In genomic region chr22:43980579-43980978, GRCh38 we compare ENCODE assay signal across 32 cellular contexts. TPM values are rescaled to one million over a fixed set of nuclear protein-coding genes. Genes with fewer than 3 reads are reported as not detected.
"Had no signal": no experiment of that assay in that cellular context is flagged by ENCODE, and none has a peak within 500 bp of the region (broad histone marks: within the 10 kb centered on the region; RNA-seq: fewer than 3 reads in every experiment).

No MANE protein-coding gene starts in this region.

- H3K27ac ChIP-seq: brain microvascular endothelial cell, coronary artery, esophagus muscularis mucosa, foreskin keratinocyte, gastrocnemius medialis, WERI-Rb-1 had no signal

- H3K9me3 Mint-ChIP-seq: activated B cell treated with CpG ODN at 0.5 μM for 24 hours; activated CD4-positive, alpha-beta memory T cell treated with anti-CD3 and anti-CD28 coated beads for 36 hours; activated T-helper 17 cell treated with anti-CD3 and anti-CD28 coated beads, Interleukin-2, amount 50 U/mL, for 72 hours; central memory CD8-positive, alpha-beta T cell; dendritic cell treated with granulocyte-macrophage colony-stimulating factor and Interleukin-4, amounts not matched to agents 40 ng/mL and 50 ng/mL, for 4 days; effector memory CD8-positive, alpha-beta T cell; T-helper 2 cell treated with Interferon-gamma antibody and Interleukin-4, amounts not matched to agents 5 μg/mL and 100 μg/mL, for 36 hours had no signal

- H3K4me3 ChIP-seq: coronary artery, esophagus muscularis mucosa, gastrocnemius medialis had no signal

- H3K27ac Mint-ChIP-seq: activated B cell treated with CpG ODN at 0.5 μM for 24 hours; activated CD4-positive, alpha-beta memory T cell treated with anti-CD3 and anti-CD28 coated beads for 36 hours; activated CD8-positive, alpha-beta memory T cell treated with anti-CD3 and anti-CD28 coated beads, Interleukin-2, amount 10 ng/mL, durations not matched to agents 7 days and 5 days; activated CD8-positive, alpha-beta T cell treated with anti-CD3 and anti-CD28 coated beads, Interleukin-2, amount 10 ng/mL, durations not matched to agents 7 days and 5 days; activated naive CD8-positive, alpha-beta T cell; activated T-helper 17 cell treated with anti-CD3 and anti-CD28 coated beads, Interleukin-2, amount 50 U/mL, for 72 hours; dendritic cell treated with granulocyte-macrophage colony-stimulating factor and Interleukin-4, amounts not matched to agents 40 ng/mL and 50 ng/mL, for 4 days; T-helper 17 cell; T-helper 2 cell treated with Interferon-gamma antibody and Interleukin-4, amounts not matched to agents 5 μg/mL and 100 μg/mL, for 36 hours had no signal

- H3K27me3 ChIP-seq: brain microvascular endothelial cell, esophagus muscularis mucosa, foreskin keratinocyte, gastrocnemius medialis had no signal

- H3K36me3 Mint-ChIP-seq: activated naive CD8-positive, alpha-beta T cell had no signal

- H3K4me1 ChIP-seq: esophagus muscularis mucosa, foreskin keratinocyte, gastrocnemius medialis had no signal

- H3K27me3 Mint-ChIP-seq: activated B cell treated with CpG ODN at 0.5 μM for 24 hours; activated CD4-positive, alpha-beta memory T cell treated with anti-CD3 and anti-CD28 coated beads for 36 hours; activated CD8-positive, alpha-beta memory T cell treated with anti-CD3 and anti-CD28 coated beads, Interleukin-2, amount 10 ng/mL, durations not matched to agents 7 days and 5 days; activated naive CD8-positive, alpha-beta T cell; activated T-helper 17 cell treated with anti-CD3 and anti-CD28 coated beads, Interleukin-2, amount 50 U/mL, for 72 hours; central memory CD8-positive, alpha-beta T cell; dendritic cell treated with granulocyte-macrophage colony-stimulating factor and Interleukin-4, amounts not matched to agents 40 ng/mL and 50 ng/mL, for 4 days; effector memory CD8-positive, alpha-beta T cell; T-helper 17 cell had no signal

- H3K4me3 Mint-ChIP-seq: activated B cell treated with CpG ODN at 0.5 μM for 24 hours; activated CD4-positive, alpha-beta memory T cell treated with anti-CD3 and anti-CD28 coated beads for 36 hours; activated CD8-positive, alpha-beta memory T cell treated with anti-CD3 and anti-CD28 coated beads, Interleukin-2, amount 10 ng/mL, durations not matched to agents 7 days and 5 days; activated CD8-positive, alpha-beta T cell treated with anti-CD3 and anti-CD28 coated beads, Interleukin-2, amount 10 ng/mL, durations not matched to agents 7 days and 5 days; activated naive CD8-positive, alpha-beta T cell; activated T-helper 17 cell treated with anti-CD3 and anti-CD28 coated beads, Interleukin-2, amount 50 U/mL, for 72 hours; central memory CD8-positive, alpha-beta T cell; dendritic cell treated with granulocyte-macrophage colony-stimulating factor and Interleukin-4, amounts not matched to agents 40 ng/mL and 50 ng/mL, for 4 days; effector memory CD8-positive, alpha-beta T cell; T-helper 17 cell; T-helper 2 cell treated with Interferon-gamma antibody and Interleukin-4, amounts not matched to agents 5 μg/mL and 100 μg/mL, for 36 hours had no signal

- DNase-seq: activated B cell treated with CpG ODN at 0.5 μM for 24 hours; activated CD4-positive, alpha-beta memory T cell treated with anti-CD3 and anti-CD28 coated beads for 36 hours; activated CD4-positive, alpha-beta T cell treated with anti-CD3 and anti-CD28 coated beads for 48 hours; activated CD8-positive, alpha-beta memory T cell treated with anti-CD3 and anti-CD28 coated beads, Interleukin-2, amount 10 ng/mL, durations not matched to agents 7 days and 5 days; activated CD8-positive, alpha-beta memory T cell treated with anti-CD3 and anti-CD28 coated beads, Interleukin-2, amount 50 U/mL, for 4 hours; activated CD8-positive, alpha-beta T cell treated with anti-CD3 and anti-CD28 coated beads, Interleukin-2, amount 10 ng/mL, durations not matched to agents 7 days and 5 days; activated effector memory CD4-positive, alpha-beta T cell treated with Interleukin-2 at 50 U/mL for 16 hours; activated gamma-delta T cell treated with Interleukin-2 at 50 U/mL for 16 hours; activated naive CD4-positive, alpha-beta T cell treated with anti-CD3 and anti-CD28 coated beads, Interleukin-2, amount 50 U/mL, for 16 hours; activated naive CD4-positive, alpha-beta T cell treated with Interleukin-2 at 50 U/mL for 16 hours; activated T-cell treated with anti-CD3 and anti-CD28 coated beads, Interleukin-2, amount 50 U/mL, for 1 hour; amniotic stem cell; anterior cingulate cortex; brain microvascular endothelial cell; effector CD4-positive, alpha-beta T cell; effector memory CD8-positive, alpha-beta T cell; erythroblast; foreskin keratinocyte; gastrocnemius medialis; glutamatergic neuron; T-helper 1 cell; T-helper 17 cell; T1000; WERI-Rb-1 had no signal

- ATAC-seq: activated CD4-positive, CD25-positive, alpha-beta regulatory T cell treated with anti-CD3 and anti-CD28 coated beads, Interleukin-2, amount 50 U/mL, for 24 hours; activated CD8-positive, alpha-beta memory T cell treated with anti-CD3 and anti-CD28 coated beads, Interleukin-2, amount 10 ng/mL, durations not matched to agents 7 days and 5 days; activated CD8-positive, alpha-beta T cell treated with anti-CD3 and anti-CD28 coated beads, Interleukin-2, amount 10 ng/mL, durations not matched to agents 7 days and 5 days; activated T-helper 17 cell treated with anti-CD3 and anti-CD28 coated beads, Interleukin-2, amount 50 U/mL, for 72 hours; effector memory CD8-positive, alpha-beta T cell; foreskin keratinocyte; gastrocnemius medialis; T-helper 17 cell had no signal

- H3K4me1 Mint-ChIP-seq: activated B cell treated with CpG ODN at 0.5 μM for 24 hours; activated CD8-positive, alpha-beta memory T cell treated with anti-CD3 and anti-CD28 coated beads, Interleukin-2, amount 10 ng/mL, durations not matched to agents 7 days and 5 days; activated T-helper 17 cell treated with anti-CD3 and anti-CD28 coated beads, Interleukin-2, amount 50 U/mL, for 72 hours; central memory CD8-positive, alpha-beta T cell had no signal

- H3K9me3 ChIP-seq: esophagus muscularis mucosa, gastrocnemius medialis had no signal

RNA-seq across cellular contexts. Expression of gene PNPLA3, which starts 57.0 kb away (rescaled TPM):
- total RNA-seq: T-helper 17 cell had no signal
